Comparison of ENCODE assay signal across 1 cellular context in the genomic region with DNA sequence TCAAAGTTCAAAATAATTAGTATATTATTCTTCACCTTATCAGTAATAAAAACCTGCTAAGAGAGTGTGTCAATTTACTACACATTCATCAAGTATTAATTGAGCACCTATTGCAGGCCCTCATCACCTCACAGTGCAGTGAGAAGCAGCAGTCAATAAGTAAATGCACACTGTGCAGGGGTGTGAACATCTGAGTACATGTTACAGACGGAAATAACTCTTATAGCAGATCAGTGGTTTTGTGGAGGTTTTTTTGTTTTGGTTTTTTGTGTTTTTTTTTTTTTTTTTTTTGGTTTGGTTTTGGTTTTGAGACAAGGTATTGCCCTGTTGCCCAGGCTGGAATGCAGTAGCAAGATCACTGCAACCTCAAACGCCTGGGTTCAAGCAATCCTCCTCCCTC.
TF ChIP-seq lines count a peak whose summit lies in the region.

No MANE protein-coding gene starts in this region.

TF ChIP-seq in HEK293, 187 proteins besides CTCF, POLR2A, EP300 and RAD21 (continued from another document):
- TF ChIP-seq, protein P1, sequence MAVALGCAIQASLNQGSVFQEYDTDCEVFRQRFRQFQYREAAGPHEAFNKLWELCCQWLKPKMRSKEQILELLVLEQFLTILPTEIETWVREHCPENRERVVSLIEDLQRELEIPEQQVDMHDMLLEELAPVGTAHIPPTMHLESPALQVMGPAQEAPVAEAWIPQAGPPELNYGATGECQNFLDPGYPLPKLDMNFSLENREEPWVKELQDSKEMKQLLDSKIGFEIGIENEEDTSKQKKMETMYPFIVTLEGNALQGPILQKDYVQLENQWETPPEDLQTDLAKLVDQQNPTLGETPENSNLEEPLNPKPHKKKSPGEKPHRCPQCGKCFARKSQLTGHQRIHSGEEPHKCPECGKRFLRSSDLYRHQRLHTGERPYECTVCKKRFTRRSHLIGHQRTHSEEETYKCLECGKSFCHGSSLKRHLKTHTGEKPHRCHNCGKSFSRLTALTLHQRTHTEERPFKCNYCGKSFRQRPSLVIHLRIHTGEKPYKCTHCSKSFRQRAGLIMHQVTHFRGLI (tag by site-specific recombination; IDR thresholded peaks at IDR 0.05), result no peak
- TF ChIP-seq ZNF24 (tag by site-specific recombination; IDR thresholded peaks at IDR 0.05) (no peak), ZNF223 (tag by site-specific recombination; IDR thresholded peaks at IDR 0.05) (no peak), ZNF664 (tag by site-specific recombination; IDR thresholded peaks at IDR 0.05) (peak; percentile 58; the same call in 1 of the 2 replicates), ZNF37A (tag by site-specific recombination; IDR thresholded peaks at IDR 0.05) (no peak)
- TF ChIP-seq, protein P2, sequence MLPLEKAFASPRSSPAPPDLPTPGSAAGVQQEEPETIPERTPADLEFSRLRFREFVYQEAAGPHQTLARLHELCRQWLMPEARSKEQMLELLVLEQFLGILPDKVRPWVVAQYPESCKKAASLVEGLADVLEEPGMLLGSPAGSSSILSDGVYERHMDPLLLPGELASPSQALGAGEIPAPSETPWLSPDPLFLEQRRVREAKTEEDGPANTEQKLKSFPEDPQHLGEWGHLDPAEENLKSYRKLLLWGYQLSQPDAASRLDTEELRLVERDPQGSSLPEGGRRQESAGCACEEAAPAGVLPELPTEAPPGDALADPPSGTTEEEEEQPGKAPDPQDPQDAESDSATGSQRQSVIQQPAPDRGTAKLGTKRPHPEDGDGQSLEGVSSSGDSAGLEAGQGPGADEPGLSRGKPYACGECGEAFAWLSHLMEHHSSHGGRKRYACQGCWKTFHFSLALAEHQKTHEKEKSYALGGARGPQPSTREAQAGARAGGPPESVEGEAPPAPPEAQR (tag by site-specific recombination; IDR thresholded peaks at IDR 0.05), result no peak
